In genomic region chrX:49879656-49880277, GRCh38 we compare ENCODE assay signal across 8 cellular contexts. TPM values are rescaled to one million over a fixed set of nuclear protein-coding genes. Genes with fewer than 3 reads are reported as not detected.
DNase-seq lines count a peak whose midpoint lies in the region; ATAC-seq and TF ChIP-seq lines count a peak whose summit lies in the region.

No MANE protein-coding gene starts in this region.

- no peaks in the 10 kb centered on the region for H3K36me3 ChIP-seq in brain microvascular endothelial cell (replicated peaks)

- TF ChIP-seq CTCF in brain microvascular endothelial cell (IDR thresholded peaks at IDR 0.05; ENCODE audit: low read depth, low read length, missing control alignments): no peak

- DNase-seq in activated CD4-positive, CD25-positive, alpha-beta regulatory T cell (lab: John Stamatoyannopoulos, UW): no peak
- DNase-seq in Jurkat, Clone E6-1 (ENCODE audit: low read depth, low spot score): no peak
- DNase-seq in brain microvascular endothelial cell (no peak), left kidney (ENCODE audit: low read depth, low spot score) (peak; percentile 39), KG1 (lab: John Stamatoyannopoulos, UW) (no peak), NCI-H1048 (lab: John Stamatoyannopoulos, UW) (no peak)

- H3K27ac ChIP-seq in brain microvascular endothelial cell (peak overlapping the region; percentile 66), temporal lobe (ENCODE audit: low read depth, low read length) (peak overlapping the region; percentile 86)

- H3K4me3 ChIP-seq in Jurkat, Clone E6-1 (ENCODE audit: low read length): peak overlapping the region; percentile 54
- peak overlapping the region; percentile 61 for H3K4me3 ChIP-seq in brain microvascular endothelial cell (ENCODE audit: low read depth, low read length)

- ATAC-seq in activated CD4-positive, CD25-positive, alpha-beta regulatory T cell treated with anti-CD3 and anti-CD28 coated beads, Interleukin-2, amount 50 U/mL, for 24 hours: peak; percentile 2 to 22

- in situ Hi-C loops in brain microvascular endothelial cell (cut with HindIII; ENCODE audit: low pct_ligation_motif_present, low sequenced_read_pairs): no loop called here

- no peaks in the 10 kb centered on the region for H3K27me3 ChIP-seq in brain microvascular endothelial cell (replicated peaks)

RNA-seq across cellular contexts. Expression of gene USP27X, which starts 0.5 kb away (rescaled TPM):
- 5.1 TPM for polyA plus RNA-seq in Jurkat, Clone E6-1 (2012; ENCODE audit: insufficient read depth, insufficient read length)
- 12.5 TPM for total RNA-seq in temporal lobe

RNA-seq across cellular contexts. Expression of gene CLCN5, which starts 42.6 kb away (rescaled TPM):
- polyA plus RNA-seq in Jurkat, Clone E6-1 (2012; ENCODE audit: insufficient read depth, insufficient read length): 4.8 TPM
- 3.4 TPM for total RNA-seq in temporal lobe

RNA-seq across cellular contexts. Expression of gene PAGE4, which starts 50.7 kb away (rescaled TPM):
- polyA plus RNA-seq in Jurkat, Clone E6-1 (2012; ENCODE audit: insufficient read depth, insufficient read length): 1.9 TPM
- not detected for total RNA-seq in temporal lobe
